Comparison of ENCODE assay signal across 15 cellular contexts in genomic region chr7:51732066-51732465, GRCh38.
"Had no signal": no experiment of that assay in that cellular context is flagged by ENCODE, and none has a peak within 500 bp of the region (broad histone marks: within the 10 kb centered on the region; RNA-seq: fewer than 3 reads in every experiment).

No MANE protein-coding gene starts in this region.

- H3K4me1 Mint-ChIP-seq: activated naive CD8-positive, alpha-beta T cell treated with anti-CD3 and anti-CD28 coated beads for 36 hours had no signal

- DNase-seq: activated CD4-positive, alpha-beta T cell treated with anti-CD3 and anti-CD28 coated beads for 4 hours; activated naive CD8-positive, alpha-beta T cell treated with anti-CD3 and anti-CD28 coated beads for 36 hours; endodermal cell; heart right ventricle; islet precursor cell; mammary epithelial cell; sigmoid colon; spleen; T-helper 2 cell; testis had no signal

- H3K27me3 Mint-ChIP-seq: activated naive CD8-positive, alpha-beta T cell treated with anti-CD3 and anti-CD28 coated beads for 36 hours; natural killer cell treated with Interleukin-12 subunit alpha and Interleukin-12 subunit beta and Interleukin-15 and Interleukin-18, amount 100 ng/mL, for 72 hours; stimulated activated naive CD8-positive, alpha-beta T cell treated with anti-CD3 and anti-CD28 coated beads, Interleukin-15, Interleukin-2, amounts not matched to agents 100 ng/mL and 50 ng/mL, for 24 hours had no signal

- H3K27ac ChIP-seq: breast epithelium, heart right ventricle, sigmoid colon, spleen, testis had no signal

- H3K36me3 Mint-ChIP-seq: activated naive CD8-positive, alpha-beta T cell treated with anti-CD3 and anti-CD28 coated beads for 36 hours had no signal

- H3K4me3 Mint-ChIP-seq: activated naive CD8-positive, alpha-beta T cell treated with anti-CD3 and anti-CD28 coated beads for 36 hours; activated T-helper 1 cell treated with anti-CD3 and anti-CD28 coated beads, Interleukin-12 subunit alpha, Interleukin-12 subunit beta, Interleukin-2, Interleukin-4 antibody, amounts not matched to agents 30 ng/mL and 10 ng/mL and 1 ng/mL, durations not matched to agents 14 hours and 24 hours and 36 hours; endodermal cell; natural killer cell treated with Interleukin-12 subunit alpha and Interleukin-12 subunit beta and Interleukin-15 and Interleukin-18, amount 100 ng/mL, for 72 hours; stimulated activated naive CD8-positive, alpha-beta T cell treated with anti-CD3 and anti-CD28 coated beads, Interleukin-15, Interleukin-2, amounts not matched to agents 100 ng/mL and 50 ng/mL, for 24 hours had no signal

- H3K27ac Mint-ChIP-seq: activated naive CD8-positive, alpha-beta T cell treated with anti-CD3 and anti-CD28 coated beads for 36 hours; activated T-helper 1 cell treated with anti-CD3 and anti-CD28 coated beads, Interleukin-12 subunit alpha, Interleukin-12 subunit beta, Interleukin-2, Interleukin-4 antibody, amounts not matched to agents 30 ng/mL and 10 ng/mL and 1 ng/mL, durations not matched to agents 14 hours and 24 hours and 36 hours; endodermal cell; natural killer cell treated with Interleukin-12 subunit alpha and Interleukin-12 subunit beta and Interleukin-15 and Interleukin-18, amount 100 ng/mL, for 72 hours; stimulated activated naive CD8-positive, alpha-beta T cell treated with anti-CD3 and anti-CD28 coated beads, Interleukin-15, Interleukin-2, amounts not matched to agents 100 ng/mL and 50 ng/mL, for 24 hours had no signal

- ATAC-seq: heart right ventricle; left lobe of liver; natural killer cell treated with Interleukin-12 subunit alpha and Interleukin-12 subunit beta and Interleukin-15 and Interleukin-18, amount 100 ng/mL, for 72 hours had no signal
